Comparison of ENCODE assay signal across 15 cellular contexts in genomic region chr15:93861413-93861812, GRCh38.
A peak's percentile ranks its signal among the peaks of the same experiment; 100 is the strongest.
DNase-seq lines count a peak whose midpoint lies in the region; ATAC-seq and TF ChIP-seq lines count a peak whose summit lies in the region.
"Had no signal": no experiment of that assay in that cellular context is flagged by ENCODE, and none has a peak within 500 bp of the region (broad histone marks: within the 10 kb centered on the region; RNA-seq: fewer than 3 reads in every experiment).

No MANE protein-coding gene starts in this region.

- H4K20me1 ChIP-seq in SK-N-SH (ENCODE audit: insufficient read depth) (no peaks in the 10 kb centered on the region), hepatocyte (ENCODE audit: insufficient read depth, poor library complexity, severe bottlenecking) (no peaks in the 10 kb centered on the region)

- DNase-seq in AG08395 (ENCODE audit: low spot score) (peak; percentile 8), SK-N-SH (peak; percentile 54), foreskin fibroblast (peak; percentile 1 to 16), NOMO-1 treated with DMSO at 0.1 percent for 48 hours (lab: John Stamatoyannopoulos, UW; ENCODE audit: unreplicated experiment) (no peak), NCI-H187 (lab: John Stamatoyannopoulos, UW) (no peak), hepatocyte (ENCODE audit: low spot score) (no peak)
- DNase-seq: activated naive CD4-positive, alpha-beta T cell treated with anti-CD3 and anti-CD28 coated beads, Interleukin-2, amount 50 U/mL, for 16 hours; cerebellar nuclear complex; DMS153; midbrain; NCI-H1436; NCI-H446 had no signal

- H3K4me2 ChIP-seq in SK-N-SH (peak overlapping the region; percentile 46), hepatocyte (no peak overlapping the region)
- H3K4me2 ChIP-seq: smooth muscle cell had no signal

- no peaks in the 10 kb centered on the region for H3F3A ChIP-seq in SK-N-SH (replicated peaks; ENCODE audit: insufficient read depth)

- peak; percentile 12 to 54; a peak in 1 of 4 replicates for TF ChIP-seq EP300 in SK-N-SH (IDR thresholded peaks at IDR 0.05; ENCODE audit: borderline replicate concordance in 1 of 2, low read depth in 1 of 2, low read length in 1 of 2)

- H3K79me2 ChIP-seq in SK-N-SH (ENCODE audit: insufficient read depth) (no peaks in the 10 kb centered on the region), hepatocyte (no peaks in the 10 kb centered on the region)

- H3K27ac ChIP-seq in SK-N-SH (ENCODE audit: low read depth in 2 of 2, low read length in 1 of 2) (peak overlapping the region in 1 of 2 experiments; percentile 88; a peak in 2 of 4 replicates), hepatocyte (no peak overlapping the region)

- 7% methylated on average over 10 of the region's 10 CpGs for WGBS in SK-N-SH (ENCODE audit: low lambda C conversion rate)
- WGBS in hepatocyte (ENCODE audit: low lambda C conversion rate, missing lambda C conversion rate) = 85% methylated on average over 10 of the region's 10 CpGs

- no peak overlapping the region for H3K9ac ChIP-seq in SK-N-SH

- CTCF ChIA-PET in SK-N-SH (lab: Yijun Ruan, JAX) = no interaction called here

- H3K4me1 ChIP-seq in SK-N-SH (ENCODE audit: control insufficient read depth in 1 of 2, insufficient read depth in 2 of 2, low read depth in 1 of 2, low read length in 1 of 2) (peaks cover 0 to 14% of the 10 kb centered on the region in 2 experiments; a peak in 2 of 4 replicates), hepatocyte (ENCODE audit: insufficient read depth) (no peaks in the 10 kb centered on the region)

- H2AFZ ChIP-seq in SK-N-SH (ENCODE audit: low read depth) (no peak overlapping the region), hepatocyte (no peak overlapping the region)

- H3K27me3 ChIP-seq in SK-N-SH (ENCODE audit: insufficient read depth) = no peaks in the 10 kb centered on the region
- no peaks in the 10 kb centered on the region for H3K27me3 ChIP-seq in hepatocyte

- 0 out of 2 replicates have a peak, but pooled peaks have one; percentile 12 for TF ChIP-seq RAD21 in SK-N-SH (IDR thresholded peaks at IDR 0.05; ENCODE audit: low read length)

- H3K4me3 ChIP-seq in SK-N-SH (ENCODE audit: low read depth in 2 of 2, low read length in 1 of 2) (peak overlapping the region; percentile 21 to 40; a peak in 3 of 4 replicates), foreskin fibroblast (ENCODE audit: low read depth in 1 of 2, low read length in 2 of 2) (no peak overlapping the region), hepatocyte (no peak overlapping the region)
- H3K4me3 ChIP-seq: smooth muscle cell had no signal

- H3K36me3 ChIP-seq in SK-N-SH (replicated peaks in 1 of 2; ENCODE audit: control insufficient read depth in 1 of 2, insufficient read depth in 2 of 2, low read length in 1 of 2) (no peaks in the 10 kb centered on the region), hepatocyte (replicated peaks; ENCODE audit: insufficient read depth, low read depth) (no peaks in the 10 kb centered on the region)

- H3K9me3 ChIP-seq in SK-N-SH (no peaks in the 10 kb centered on the region), hepatocyte (ENCODE audit: low read depth) (no peaks in the 10 kb centered on the region)

- ATAC-seq in GM18868 (IDR thresholded peaks at IDR 0.05; ENCODE audit: unreplicated experiment) (peak; percentile 59), HG03378 (IDR thresholded peaks at IDR 0.05; ENCODE audit: unreplicated experiment) (no peak)

- TF ChIP-seq CTCF in SK-N-SH (IDR thresholded peaks at IDR 0.05) (no peak), foreskin fibroblast (IDR thresholded peaks at IDR 0.05; ENCODE audit: low read depth, low read length) (no peak), hepatocyte (IDR thresholded peaks at IDR 0.05; ENCODE audit: poor library complexity) (no peak)

- POLR2A ChIA-PET in SK-N-SH (lab: Yijun Ruan, JAX) = no interaction called here

- H3K9me2 ChIP-seq in SK-N-SH (no peaks in the 10 kb centered on the region), hepatocyte (replicated peaks; ENCODE audit: insufficient read depth) (no peaks in the 10 kb centered on the region)

TF ChIP-seq in SK-N-SH, 30 proteins besides CTCF, POLR2A, EP300 and RAD21 (continues in another document):
- TF ChIP-seq FOSL2 (IDR thresholded peaks at IDR 0.05; ENCODE audit: borderline replicate concordance, low read depth) (no peak), TCF12 (IDR thresholded peaks at IDR 0.05) (peak; percentile 71), POLR2AphosphoS5 (IDR thresholded peaks at IDR 0.05; ENCODE audit: low read depth, low read length) (no peak), GATA2 (CRISPR knock-in tag; IDR thresholded peaks at IDR 0.05) (peak; percentile 75), RXRA (IDR thresholded peaks at IDR 0.05; ENCODE audit: borderline replicate concordance, low read depth) (no peak), NRF1 (IDR thresholded peaks at IDR 0.05; ENCODE audit: low read depth, low read length) (no peak), GABPA (IDR thresholded peaks at IDR 0.05; ENCODE audit: low read depth) (no peak), NFIC (IDR thresholded peaks at IDR 0.05; ENCODE audit: borderline replicate concordance) (no peak), CHD2 (IDR thresholded peaks at IDR 0.05; ENCODE audit: low read length, partially characterized antibody) (peak; percentile 14), RFX5 (IDR thresholded peaks at IDR 0.05; ENCODE audit: low read length) (no peak), SMC3 (IDR thresholded peaks at IDR 0.05; ENCODE audit: low read depth, low read length) (peak; percentile 16; the same call in 1 of the 2 replicates), YY1 (IDR thresholded peaks at IDR 0.05; ENCODE audit: low read depth) (no peak), TEAD4 (IDR thresholded peaks at IDR 0.05; ENCODE audit: borderline replicate concordance, insufficient read depth) (no peak), MXI1 (IDR thresholded peaks at IDR 0.05; ENCODE audit: low read depth, low read length) (peak; percentile 70; the same call in 1 of the 2 replicates), EZH2phosphoT487 (IDR thresholded peaks at IDR 0.05; ENCODE audit: borderline replicate concordance, low read depth) (no peak), RCOR1 (IDR thresholded peaks at IDR 0.05; ENCODE audit: low read length) (peak; percentile 51; the same call in 1 of the 2 replicates)
- TF ChIP-seq, protein P1, sequence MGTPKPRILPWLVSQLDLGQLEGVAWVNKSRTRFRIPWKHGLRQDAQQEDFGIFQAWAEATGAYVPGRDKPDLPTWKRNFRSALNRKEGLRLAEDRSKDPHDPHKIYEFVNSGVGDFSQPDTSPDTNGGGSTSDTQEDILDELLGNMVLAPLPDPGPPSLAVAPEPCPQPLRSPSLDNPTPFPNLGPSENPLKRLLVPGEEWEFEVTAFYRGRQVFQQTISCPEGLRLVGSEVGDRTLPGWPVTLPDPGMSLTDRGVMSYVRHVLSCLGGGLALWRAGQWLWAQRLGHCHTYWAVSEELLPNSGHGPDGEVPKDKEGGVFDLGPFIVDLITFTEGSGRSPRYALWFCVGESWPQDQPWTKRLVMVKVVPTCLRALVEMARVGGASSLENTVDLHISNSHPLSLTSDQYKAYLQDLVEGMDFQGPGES (IDR thresholded peaks at IDR 0.05; ENCODE audit: low read depth, low read length) = no peak
- TF ChIP-seq, protein P2, sequence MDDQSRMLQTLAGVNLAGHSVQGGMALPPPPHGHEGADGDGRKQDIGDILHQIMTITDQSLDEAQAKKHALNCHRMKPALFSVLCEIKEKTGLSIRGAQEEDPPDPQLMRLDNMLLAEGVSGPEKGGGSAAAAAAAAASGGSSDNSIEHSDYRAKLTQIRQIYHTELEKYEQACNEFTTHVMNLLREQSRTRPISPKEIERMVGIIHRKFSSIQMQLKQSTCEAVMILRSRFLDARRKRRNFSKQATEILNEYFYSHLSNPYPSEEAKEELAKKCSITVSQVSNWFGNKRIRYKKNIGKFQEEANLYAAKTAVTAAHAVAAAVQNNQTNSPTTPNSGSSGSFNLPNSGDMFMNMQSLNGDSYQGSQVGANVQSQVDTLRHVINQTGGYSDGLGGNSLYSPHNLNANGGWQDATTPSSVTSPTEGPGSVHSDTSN (IDR thresholded peaks at IDR 0.05) = no peak; the same call in 1 of the 2 replicates
- TF ChIP-seq, protein P3, sequence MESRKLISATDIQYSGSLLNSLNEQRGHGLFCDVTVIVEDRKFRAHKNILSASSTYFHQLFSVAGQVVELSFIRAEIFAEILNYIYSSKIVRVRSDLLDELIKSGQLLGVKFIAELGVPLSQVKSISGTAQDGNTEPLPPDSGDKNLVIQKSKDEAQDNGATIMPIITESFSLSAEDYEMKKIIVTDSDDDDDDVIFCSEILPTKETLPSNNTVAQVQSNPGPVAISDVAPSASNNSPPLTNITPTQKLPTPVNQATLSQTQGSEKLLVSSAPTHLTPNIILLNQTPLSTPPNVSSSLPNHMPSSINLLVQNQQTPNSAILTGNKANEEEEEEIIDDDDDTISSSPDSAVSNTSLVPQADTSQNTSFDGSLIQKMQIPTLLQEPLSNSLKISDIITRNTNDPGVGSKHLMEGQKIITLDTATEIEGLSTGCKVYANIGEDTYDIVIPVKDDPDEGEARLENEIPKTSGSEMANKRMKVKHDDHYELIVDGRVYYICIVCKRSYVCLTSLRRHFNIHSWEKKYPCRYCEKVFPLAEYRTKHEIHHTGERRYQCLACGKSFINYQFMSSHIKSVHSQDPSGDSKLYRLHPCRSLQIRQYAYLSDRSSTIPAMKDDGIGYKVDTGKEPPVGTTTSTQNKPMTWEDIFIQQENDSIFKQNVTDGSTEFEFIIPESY (IDR thresholded peaks at IDR 0.05; ENCODE audit: borderline replicate concordance, low read depth) = no peak

Comparison
In these comparisons a context has a peak if more than half of its experiments do, and no peak if none do; other contexts are left out.
1. DNase-seq: peak in AG08395 (single experiment), SK-N-SH (single experiment) and foreskin fibroblast (2 of 2); none in NOMO-1 treated with DMSO at 0.1 percent for 48 hours (single experiment), NCI-H187 (0 of 2) and hepatocyte (single experiment).
2. H3K4me3 ChIP-seq: peak in SK-N-SH (2 of 2); none in foreskin fibroblast (0 of 2) and hepatocyte (single experiment).